15 cellular contexts compared by ENCODE assay signal in genomic region chr5:40700116-40700822, GRCh38. TPM values are rescaled to one million over a fixed set of nuclear protein-coding genes. Genes with fewer than 3 reads are reported as not detected.
A peak's percentile ranks its signal among the peaks of the same experiment; 100 is the strongest.
DNase-seq lines count a peak whose midpoint lies in the region; ATAC-seq, FAIRE-seq and TF ChIP-seq lines count a peak whose summit lies in the region.
"Had no signal": no experiment of that assay in that cellular context is flagged by ENCODE, and none has a peak within 500 bp of the region (broad histone marks: within the 10 kb centered on the region; RNA-seq: fewer than 3 reads in every experiment).

No MANE protein-coding gene starts in this region.

- no peak for ATAC-seq in effector memory CD8-positive, alpha-beta T cell (replicated peaks)
- no peak for ATAC-seq in left lobe of liver
- ATAC-seq: CD8-positive, alpha-beta T cell; GM12878 had no signal

- no peaks in the 10 kb centered on the region for H4K20me1 ChIP-seq in hepatocyte (ENCODE audit: insufficient read depth, poor library complexity, severe bottlenecking)

- peaks cover 0 to 5% of the 10 kb centered on the region in 2 donors for H3K4me1 Mint-ChIP-seq in effector memory CD8-positive, alpha-beta T cell (ENCODE audit: low read depth in 2 of 2)

- TF ChIP-seq CTCF in Peyer's patch (IDR thresholded peaks at IDR 0.05) (no peak), hepatocyte (IDR thresholded peaks at IDR 0.05; ENCODE audit: poor library complexity) (no peak)

- H3K27ac Mint-ChIP-seq in effector memory CD8-positive, alpha-beta T cell, result no peak overlapping the region
- H3K27ac Mint-ChIP-seq: B cell; CD8-positive, alpha-beta T cell had no signal

- peaks cover 53% of the 10 kb centered on the region for H3K36me3 Mint-ChIP-seq in effector memory CD8-positive, alpha-beta T cell (ENCODE audit: insufficient read depth)

- no peaks in the 10 kb centered on the region for H3K9me2 ChIP-seq in hepatocyte (replicated peaks; ENCODE audit: insufficient read depth)

- H3K9me3 Mint-ChIP-seq in effector memory CD8-positive, alpha-beta T cell, result peaks cover 9 to 32% of the 10 kb centered on the region in 2 donors

- H3K4me3 Mint-ChIP-seq in effector memory CD8-positive, alpha-beta T cell, result no peak overlapping the region
- H3K4me3 Mint-ChIP-seq: B cell; CD8-positive, alpha-beta T cell had no signal

- H3K79me2 ChIP-seq in hepatocyte, result no peaks in the 10 kb centered on the region

- TF ChIP-seq POLR2A in Peyer's patch (IDR thresholded peaks at IDR 0.05), result no peak

- peak; percentile 31 for DNase-seq in HT-29 (ENCODE audit: low spot score)
- DNase-seq in Peyer's patch, result peak in 2 of 3 donors; percentile 64 to 78
- DNase-seq in hepatocyte (ENCODE audit: low spot score), result no peak
- peak; percentile 91 for DNase-seq in small intestine
- DNase-seq in effector memory CD8-positive, alpha-beta T cell, result no peak
- DNase-seq in left lobe of liver (ENCODE audit: low spot score), result no peak
- DNase-seq: Calu3; CD8-positive, alpha-beta T cell; DMS79 treated with DMSO at 0.1 percent for 48 hours; GOT3; H7 had no signal

- H3K9me3 ChIP-seq in Peyer's patch (no peaks in the 10 kb centered on the region), hepatocyte (ENCODE audit: low read depth) (peaks cover 9% of the 10 kb centered on the region), small intestine (ENCODE audit: control insufficient read depth, low read depth) (no peaks in the 10 kb centered on the region)

- 84% methylated on average over 5 of the region's 5 CpGs for WGBS in hepatocyte (ENCODE audit: low lambda C conversion rate, missing lambda C conversion rate)
- WGBS in small intestine, 3 donors, result 60 to 80% (median 72%) methylated on average over 5 of the region's 5 CpGs

- no peak overlapping the region for H3K4me3 ChIP-seq in Peyer's patch
- no peak overlapping the region for H3K4me3 ChIP-seq in hepatocyte
- no peak overlapping the region for H3K4me3 ChIP-seq in small intestine (ENCODE audit: low read depth in 1 of 2, low read length in 2 of 2)
- H3K4me3 ChIP-seq: BLaER1 treated with 17β-estradiol and CSF1 and Interleukin-3, amounts not matched to agents 10 nM and 100 nM; GM12878 had no signal

- H3K4me2 ChIP-seq in hepatocyte, result no peak overlapping the region
- H3K4me2 ChIP-seq: BLaER1 treated with 17β-estradiol and CSF1 and Interleukin-3, amounts not matched to agents 10 nM and 100 nM had no signal

- H3K4me1 ChIP-seq in Peyer's patch (no peaks in the 10 kb centered on the region), hepatocyte (ENCODE audit: insufficient read depth) (no peaks in the 10 kb centered on the region), small intestine (ENCODE audit: control insufficient read depth in 2 of 2, insufficient read depth in 1 of 2, low read depth in 1 of 2, low read length in 1 of 2) (peaks cover 0 to 5% of the 10 kb centered on the region in 2 donors)
- H3K4me1 ChIP-seq: BLaER1 treated with 17β-estradiol and CSF1 and Interleukin-3, amounts not matched to agents 10 nM and 100 nM had no signal

- H3K27me3 Mint-ChIP-seq in effector memory CD8-positive, alpha-beta T cell, result no peaks in the 10 kb centered on the region
- H3K27me3 Mint-ChIP-seq: B cell had no signal

- no peak for FAIRE-seq in small intestine (lab: Jason Lieb, UNC)
- FAIRE-seq: GM12878 had no signal

- H3K27me3 ChIP-seq in Peyer's patch, result no peaks in the 10 kb centered on the region
- H3K27me3 ChIP-seq in hepatocyte, result no peaks in the 10 kb centered on the region
- no peaks in the 10 kb centered on the region for H3K27me3 ChIP-seq in small intestine (ENCODE audit: control insufficient read depth in 2 of 2, insufficient read depth in 2 of 2, low read length in 2 of 2)
- H3K27me3 ChIP-seq: BLaER1 treated with 17β-estradiol and CSF1 and Interleukin-3, amounts not matched to agents 10 nM and 100 nM had no signal

- H3K27ac ChIP-seq in Peyer's patch, result peak overlapping the region in 2 of 4 donors; percentile 5 to 18
- H3K27ac ChIP-seq in hepatocyte, result peak overlapping the region; percentile 18
- H3K27ac ChIP-seq in small intestine (ENCODE audit: low read depth in 1 of 2, low read length in 1 of 2), result no peak overlapping the region
- H3K27ac ChIP-seq: BLaER1 treated with 17β-estradiol and CSF1 and Interleukin-3, amounts not matched to agents 10 nM and 100 nM had no signal

- H3K36me3 ChIP-seq in Peyer's patch (no peaks in the 10 kb centered on the region), hepatocyte (replicated peaks; ENCODE audit: insufficient read depth, low read depth) (no peaks in the 10 kb centered on the region), small intestine (ENCODE audit: control insufficient read depth in 2 of 2, insufficient read depth in 2 of 2, low read length in 2 of 2) (no peaks in the 10 kb centered on the region)

- no peak overlapping the region for H2AFZ ChIP-seq in hepatocyte

RNA-seq across cellular contexts. Expression of gene PTGER4, which starts 20.6 kb away (rescaled TPM):
- total RNA-seq in HT-29 (2014; rRNA removed; shearing (Covaris generic)), result 0.42 and 3.6 TPM in 2 replicates
- 100 to 1,000 TPM in 3 of 4 donors, 10 to 100 TPM in 1; 47.9 to 134 (median 116) TPM for total RNA-seq in Peyer's patch
- 1.4 and 7.1 TPM in 2 replicates for total RNA-seq in hepatocyte
- 1.4 and 3.6 TPM in 2 replicates for polyA plus RNA-seq in hepatocyte
- polyA plus RNA-seq in small intestine, result 10 to 100 TPM; 17.2 to 29.7 (median 21.1) TPM
- 0.96 TPM for total RNA-seq in left lobe of liver
- total RNA-seq: G401 had no signal

RNA-seq across cellular contexts. Expression of gene TTC33, which starts 55.5 kb away (rescaled TPM):
- total RNA-seq in HT-29 (2014; rRNA removed; shearing (Covaris generic)), result 3.0 and 3.5 TPM in 2 replicates
- total RNA-seq in Peyer's patch (10 to 100 TPM; 11.3 to 19.0 (median 14.9) TPM), hepatocyte (15.4 and 19.3 TPM in 2 replicates), left lobe of liver (7.0 TPM)
- polyA plus RNA-seq in hepatocyte (5.6 and 8.8 TPM in 2 replicates), small intestine (1 to 10 TPM; 8.0 to 9.4 (median 8.4) TPM)

Comparison
In these comparisons a context has a peak if more than half of its experiments do, and no peak if none do; other contexts are left out.
1. DNase-seq: peak in HT-29 (single experiment), Peyer's patch (2 of 3) and small intestine (single experiment); none in hepatocyte (single experiment), effector memory CD8-positive, alpha-beta T cell (0 of 3) and left lobe of liver (single experiment).